ENCODE assay signal across 19 cellular contexts in genomic region chr10:130742936-130743675, GRCh38.
"Had no signal": no experiment of that assay in that cellular context is flagged by ENCODE, and none has a peak within 500 bp of the region (broad histone marks: within the 10 kb centered on the region; RNA-seq: fewer than 3 reads in every experiment).

No MANE protein-coding gene starts in this region.

- H3K27me3 Mint-ChIP-seq: activated B cell treated with CpG ODN at 0.5 μM for 24 hours; activated CD8-positive, alpha-beta memory T cell treated with anti-CD3 and anti-CD28 coated beads, Interleukin-2, amount 10 ng/mL, durations not matched to agents 7 days and 5 days had no signal

- H3K4me3 Mint-ChIP-seq: activated B cell treated with CpG ODN at 0.5 μM for 24 hours; activated CD8-positive, alpha-beta memory T cell treated with anti-CD3 and anti-CD28 coated beads, Interleukin-2, amount 10 ng/mL, durations not matched to agents 7 days and 5 days; activated T-helper 1 cell treated with anti-CD3 and anti-CD28 coated beads, Interleukin-12 subunit alpha, Interleukin-12 subunit beta, Interleukin-2, Interleukin-4 antibody, amounts not matched to agents 30 ng/mL and 10 ng/mL and 1 ng/mL, durations not matched to agents 14 hours and 24 hours and 36 hours; brain; naive B cell; T-helper 1 cell treated with Interleukin-12 subunit alpha and Interleukin-12 subunit beta and Interleukin-4 antibody, amounts not matched to agents 30 μg/mL and 1 μg/mL, for 36 hours had no signal

- DNase-seq: activated B cell treated with CpG ODN at 0.5 μM for 24 hours; activated CD4-positive, alpha-beta T cell treated with anti-CD3 and anti-CD28 coated beads for 4 hours; activated CD4-positive, alpha-beta T cell treated with anti-CD3 and anti-CD28 coated beads, Interleukin-2, amount 50 U/mL, for 48 hours; activated CD8-positive, alpha-beta memory T cell treated with anti-CD3 and anti-CD28 coated beads, Interleukin-2, amount 10 ng/mL, durations not matched to agents 7 days and 5 days; activated T-cell treated with anti-CD3 and anti-CD28 coated beads for 4 hours; caudate nucleus; effector memory CD4-positive, alpha-beta T cell; foreskin melanocyte; naive B cell; nucleus accumbens; stimulated activated CD4-positive, alpha-beta T cell treated with anti-CD3 and anti-CD28 coated beads, Interleukin-4, amount 100 ng/mL, for 1 hour; stimulated activated naive CD4-positive, alpha-beta T cell treated with Interleukin-2 at 50 U/mL for 16 hours; T1000; thyroid gland had no signal

- H3K27ac ChIP-seq: thyroid gland had no signal

- H3K9me3 Mint-ChIP-seq: activated B cell treated with CpG ODN at 0.5 μM for 24 hours; T-helper 1 cell treated with Interleukin-12 subunit alpha and Interleukin-12 subunit beta and Interleukin-4 antibody, amounts not matched to agents 30 μg/mL and 1 μg/mL, for 36 hours had no signal

- H3K4me1 Mint-ChIP-seq: activated B cell treated with CpG ODN at 0.5 μM for 24 hours; activated CD8-positive, alpha-beta memory T cell treated with anti-CD3 and anti-CD28 coated beads, Interleukin-2, amount 10 ng/mL, durations not matched to agents 7 days and 5 days; naive B cell had no signal

- H3K4me3 ChIP-seq: thyroid gland had no signal

- H3K9me3 ChIP-seq: thyroid gland had no signal

- H3K27ac Mint-ChIP-seq: activated B cell treated with CpG ODN at 0.5 μM for 24 hours; activated CD8-positive, alpha-beta memory T cell treated with anti-CD3 and anti-CD28 coated beads, Interleukin-2, amount 10 ng/mL, durations not matched to agents 7 days and 5 days; activated naive CD4-positive, alpha-beta T cell treated with anti-CD3 and anti-CD28 coated beads, Interleukin-2, amount 50 U/mL, for 72 hours; activated T-helper 1 cell treated with anti-CD3 and anti-CD28 coated beads, Interleukin-12 subunit alpha, Interleukin-12 subunit beta, Interleukin-2, Interleukin-4 antibody, amounts not matched to agents 30 ng/mL and 10 ng/mL and 1 ng/mL, durations not matched to agents 14 hours and 24 hours and 36 hours; brain; naive B cell; T-helper 1 cell treated with Interleukin-12 subunit alpha and Interleukin-12 subunit beta and Interleukin-4 antibody, amounts not matched to agents 30 μg/mL and 1 μg/mL, for 36 hours had no signal

- H3K36me3 ChIP-seq: thyroid gland had no signal

- ATAC-seq: activated CD8-positive, alpha-beta memory T cell treated with anti-CD3 and anti-CD28 coated beads, Interleukin-2, amount 10 ng/mL, durations not matched to agents 7 days and 5 days; activated naive CD4-positive, alpha-beta T cell treated with anti-CD3 and anti-CD28 coated beads, Interleukin-2, amount 50 U/mL, for 72 hours; esophagus mucosa had no signal

- H3K4me1 ChIP-seq: thyroid gland had no signal

- H3K27me3 ChIP-seq: thyroid gland had no signal

- H3K36me3 Mint-ChIP-seq: activated CD8-positive, alpha-beta memory T cell treated with anti-CD3 and anti-CD28 coated beads, Interleukin-2, amount 10 ng/mL, durations not matched to agents 7 days and 5 days; activated naive CD4-positive, alpha-beta T cell treated with anti-CD3 and anti-CD28 coated beads, Interleukin-2, amount 50 U/mL, for 72 hours; brain; naive B cell had no signal
